In genomic region chrX:119696251-119696890, GRCh38 we compare ENCODE assay signal across 13 cellular contexts.
"Had no signal": no experiment of that assay in that cellular context is flagged by ENCODE, and none has a peak within 500 bp of the region (broad histone marks: within the 10 kb centered on the region; RNA-seq: fewer than 3 reads in every experiment).

No MANE protein-coding gene starts in this region.

- H3K36me3 ChIP-seq: colonic mucosa, gastroesophageal sphincter, neutrophil, tibial nerve had no signal

- ATAC-seq: gastroesophageal sphincter; left lobe of liver; naive thymus-derived CD4-positive, alpha-beta T cell had no signal

- H3K27ac ChIP-seq: colonic mucosa, gastroesophageal sphincter, neutrophil, tibial nerve had no signal

- H3K4me3 ChIP-seq: colonic mucosa, gastroesophageal sphincter, tibial nerve had no signal

- H3K27me3 ChIP-seq: colonic mucosa, gastroesophageal sphincter, neutrophil, tibial nerve had no signal

- H3K9me3 ChIP-seq: colonic mucosa, gastroesophageal sphincter, neutrophil, tibial nerve had no signal

- DNase-seq: activated CD4-positive, CD25-positive, alpha-beta regulatory T cell treated with anti-CD3 and anti-CD28 coated beads, Interleukin-2, amount 50 U/mL, for 72 hours; activated naive CD8-positive, alpha-beta T cell treated with anti-CD3 and anti-CD28 coated beads, Interleukin-2, amount 10 ng/mL, durations not matched to agents 7 days and 5 days; central memory CD4-positive, alpha-beta T cell; colonic mucosa; naive thymus-derived CD4-positive, alpha-beta T cell; retina; stimulated activated CD4-positive, alpha-beta T cell treated with anti-CD3 and anti-CD28 coated beads, Interleukin-2, amount 100 ng/mL, for 48 hours; stimulated activated naive CD4-positive, alpha-beta T cell; T-helper 9 cell had no signal

- H3K4me1 ChIP-seq: colonic mucosa had no signal
